Comparison of ENCODE assay signal across 35 cellular contexts in genomic region chr18:6310714-6311113, GRCh38.
"Had no signal": no experiment of that assay in that cellular context is flagged by ENCODE, and none has a peak within 500 bp of the region (broad histone marks: within the 10 kb centered on the region; RNA-seq: fewer than 3 reads in every experiment).

No MANE protein-coding gene starts in this region.

- H3K27me3 ChIP-seq: MG63 had no signal

- H3K9me3 ChIP-seq: MG63 had no signal

- H3K4me3 ChIP-seq: MG63 had no signal

- DNase-seq: Karpas-422, Kasumi-1, MG63, MM.1S, MV-4-11, NCI-H1048, NCI-H1092, NCI-H1092 treated with DMSO at 0.1 percent for 48 hours, NCI-H1105, NCI-H1105 treated with DMSO at 0.1 percent for 48 hours, NCI-H1417, NCI-H1417 treated with DMSO at 0.1 percent for 48 hours, NCI-H1436, NCI-H1436 treated with DMSO at 0.1 percent for 48 hours, NCI-H146, NCI-H1694, NCI-H1694 treated with DMSO at 0.1 percent for 48 hours, NCI-H187, NCI-H187 treated with DMSO at 0.1 percent for 48 hours, NCI-H1930, NCI-H2029, NCI-H2029 treated with DMSO at 0.1 percent for 48 hours, NCI-H2081, NCI-H2081 treated with DMSO at 0.1 percent for 48 hours, NCI-H2107, NCI-H2171, NCI-H2171 treated with DMSO at 0.1 percent for 48 hours, NCI-H2227 treated with DMSO at 0.1 percent for 48 hours, NCI-H226, NCI-H345, NCI-H446, NCI-H446 treated with DMSO at 0.1 percent for 48 hours, NCI-H510A, NCI-H510A treated with DMSO at 0.1 percent for 48 hours, NCI-H524 had no signal

- H3K36me3 ChIP-seq: MG63 had no signal
